In genomic region chr15:52805351-52806283, GRCh38 we compare ENCODE assay signal across 1 cellular context.
TF ChIP-seq lines count a peak whose summit lies in the region.

No MANE protein-coding gene starts in this region.

TF ChIP-seq in H1, 55 proteins besides CTCF, POLR2A, EP300 and RAD21 (continued from another document):
- peak; percentile 55 for TF ChIP-seq MAX (IDR thresholded peaks at IDR 0.05)
- TF ChIP-seq CHD7 (IDR thresholded peaks at IDR 0.05; ENCODE audit: insufficient replicate concordance, low read length) = no peak
- TF ChIP-seq PHF8 (conservative IDR thresholded peaks at IDR 0.05; ENCODE audit: low read depth, low read length) = peak; percentile 66
- peak; percentile 72 for TF ChIP-seq ASH2L (IDR thresholded peaks at IDR 0.05; ENCODE audit: low read length)
- TF ChIP-seq SUZ12 (IDR thresholded peaks at IDR 0.05; ENCODE audit: low read length) = peak; percentile 57; the same call in 1 of the 2 replicates
- peak; percentile 43 for TF ChIP-seq CTBP2 (IDR thresholded peaks at IDR 0.05; ENCODE audit: borderline replicate concordance, insufficient read depth, insufficient read length, low read length)
- TF ChIP-seq KDM4A (IDR thresholded peaks at IDR 0.05; ENCODE audit: low read depth, low read length, severe bottlenecking) = peak; percentile 57
- TF ChIP-seq E2F6 (IDR thresholded peaks at IDR 0.05) = peak; percentile 81
